Comparison of ENCODE assay signal across 1 cellular context in the genomic region with DNA sequence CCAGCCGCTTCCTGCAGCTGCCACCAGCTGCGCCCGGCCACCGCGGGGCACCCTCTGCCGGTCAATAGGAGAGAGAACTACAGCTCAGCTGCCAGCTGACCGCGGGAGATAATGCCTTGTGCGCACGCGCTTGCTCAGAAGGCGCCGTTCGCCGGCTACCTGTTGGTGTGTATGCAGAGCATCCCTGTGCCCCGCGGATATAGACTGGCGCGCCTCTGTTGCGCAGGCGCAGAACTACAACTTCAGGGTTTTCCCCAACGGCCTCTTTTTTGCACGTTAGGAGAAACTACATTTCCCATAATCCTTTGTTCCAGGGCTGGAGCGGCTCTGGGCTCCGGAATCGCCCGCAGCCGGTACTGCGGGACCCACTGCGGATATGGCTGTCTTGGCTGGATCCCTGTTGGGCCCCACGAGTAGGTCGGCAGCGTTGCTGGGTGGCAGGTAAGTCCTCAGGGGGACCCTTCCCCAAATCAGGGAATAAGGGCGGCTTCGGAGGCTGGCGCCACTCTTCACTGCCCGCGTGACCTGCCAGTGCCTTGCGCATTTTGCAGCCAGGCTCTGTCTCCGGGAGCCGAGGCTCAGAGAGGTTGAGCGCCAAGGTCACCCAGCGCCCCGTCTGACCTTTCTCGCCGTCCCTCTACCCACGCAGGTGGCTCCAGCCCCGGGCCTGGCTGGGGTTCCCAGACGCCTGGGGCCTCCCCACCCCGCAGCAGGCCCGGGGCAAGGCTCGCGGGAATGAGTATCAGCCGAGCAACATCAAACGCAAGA.
A peak's percentile ranks its signal among the peaks of the same experiment; 100 is the strongest.
TF ChIP-seq lines count a peak whose summit lies in the region.

A gene (plus strand): TSS at position 356 of the 768 bp plus-strand sequence. CDS start 21 bp downstream, at position 377.

TF ChIP-seq in WTC11, 78 proteins besides CTCF, POLR2A, EP300 and RAD21 (continued from another document):
- TF ChIP-seq, protein P1, sequence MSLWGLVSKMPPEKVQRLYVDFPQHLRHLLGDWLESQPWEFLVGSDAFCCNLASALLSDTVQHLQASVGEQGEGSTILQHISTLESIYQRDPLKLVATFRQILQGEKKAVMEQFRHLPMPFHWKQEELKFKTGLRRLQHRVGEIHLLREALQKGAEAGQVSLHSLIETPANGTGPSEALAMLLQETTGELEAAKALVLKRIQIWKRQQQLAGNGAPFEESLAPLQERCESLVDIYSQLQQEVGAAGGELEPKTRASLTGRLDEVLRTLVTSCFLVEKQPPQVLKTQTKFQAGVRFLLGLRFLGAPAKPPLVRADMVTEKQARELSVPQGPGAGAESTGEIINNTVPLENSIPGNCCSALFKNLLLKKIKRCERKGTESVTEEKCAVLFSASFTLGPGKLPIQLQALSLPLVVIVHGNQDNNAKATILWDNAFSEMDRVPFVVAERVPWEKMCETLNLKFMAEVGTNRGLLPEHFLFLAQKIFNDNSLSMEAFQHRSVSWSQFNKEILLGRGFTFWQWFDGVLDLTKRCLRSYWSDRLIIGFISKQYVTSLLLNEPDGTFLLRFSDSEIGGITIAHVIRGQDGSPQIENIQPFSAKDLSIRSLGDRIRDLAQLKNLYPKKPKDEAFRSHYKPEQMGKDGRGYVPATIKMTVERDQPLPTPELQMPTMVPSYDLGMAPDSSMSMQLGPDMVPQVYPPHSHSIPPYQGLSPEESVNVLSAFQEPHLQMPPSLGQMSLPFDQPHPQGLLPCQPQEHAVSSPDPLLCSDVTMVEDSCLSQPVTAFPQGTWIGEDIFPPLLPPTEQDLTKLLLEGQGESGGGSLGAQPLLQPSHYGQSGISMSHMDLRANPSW (CRISPR knock-in tag; conservative IDR thresholded peaks at IDR 0.05; ENCODE audit: low read depth): no peak
- TF ChIP-seq ATF1 (CRISPR knock-in tag; IDR thresholded peaks at IDR 0.05): no peak
- TF ChIP-seq, protein P2, sequence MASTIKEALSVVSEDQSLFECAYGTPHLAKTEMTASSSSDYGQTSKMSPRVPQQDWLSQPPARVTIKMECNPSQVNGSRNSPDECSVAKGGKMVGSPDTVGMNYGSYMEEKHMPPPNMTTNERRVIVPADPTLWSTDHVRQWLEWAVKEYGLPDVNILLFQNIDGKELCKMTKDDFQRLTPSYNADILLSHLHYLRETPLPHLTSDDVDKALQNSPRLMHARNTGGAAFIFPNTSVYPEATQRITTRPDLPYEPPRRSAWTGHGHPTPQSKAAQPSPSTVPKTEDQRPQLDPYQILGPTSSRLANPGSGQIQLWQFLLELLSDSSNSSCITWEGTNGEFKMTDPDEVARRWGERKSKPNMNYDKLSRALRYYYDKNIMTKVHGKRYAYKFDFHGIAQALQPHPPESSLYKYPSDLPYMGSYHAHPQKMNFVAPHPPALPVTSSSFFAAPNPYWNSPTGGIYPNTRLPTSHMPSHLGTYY (CRISPR knock-in tag; IDR thresholded peaks at IDR 0.05): no peak
- TF ChIP-seq, protein P3, sequence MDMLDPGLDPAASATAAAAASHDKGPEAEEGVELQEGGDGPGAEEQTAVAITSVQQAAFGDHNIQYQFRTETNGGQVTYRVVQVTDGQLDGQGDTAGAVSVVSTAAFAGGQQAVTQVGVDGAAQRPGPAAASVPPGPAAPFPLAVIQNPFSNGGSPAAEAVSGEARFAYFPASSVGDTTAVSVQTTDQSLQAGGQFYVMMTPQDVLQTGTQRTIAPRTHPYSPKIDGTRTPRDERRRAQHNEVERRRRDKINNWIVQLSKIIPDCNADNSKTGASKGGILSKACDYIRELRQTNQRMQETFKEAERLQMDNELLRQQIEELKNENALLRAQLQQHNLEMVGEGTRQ (CRISPR knock-in tag; IDR thresholded peaks at IDR 0.05): peak; percentile 65; the same call in 1 of the 2 replicates
- no peak for TF ChIP-seq ZBTB21 (CRISPR knock-in tag; IDR thresholded peaks at IDR 0.05; ENCODE audit: borderline replicate concordance)
- TF ChIP-seq, protein P4, sequence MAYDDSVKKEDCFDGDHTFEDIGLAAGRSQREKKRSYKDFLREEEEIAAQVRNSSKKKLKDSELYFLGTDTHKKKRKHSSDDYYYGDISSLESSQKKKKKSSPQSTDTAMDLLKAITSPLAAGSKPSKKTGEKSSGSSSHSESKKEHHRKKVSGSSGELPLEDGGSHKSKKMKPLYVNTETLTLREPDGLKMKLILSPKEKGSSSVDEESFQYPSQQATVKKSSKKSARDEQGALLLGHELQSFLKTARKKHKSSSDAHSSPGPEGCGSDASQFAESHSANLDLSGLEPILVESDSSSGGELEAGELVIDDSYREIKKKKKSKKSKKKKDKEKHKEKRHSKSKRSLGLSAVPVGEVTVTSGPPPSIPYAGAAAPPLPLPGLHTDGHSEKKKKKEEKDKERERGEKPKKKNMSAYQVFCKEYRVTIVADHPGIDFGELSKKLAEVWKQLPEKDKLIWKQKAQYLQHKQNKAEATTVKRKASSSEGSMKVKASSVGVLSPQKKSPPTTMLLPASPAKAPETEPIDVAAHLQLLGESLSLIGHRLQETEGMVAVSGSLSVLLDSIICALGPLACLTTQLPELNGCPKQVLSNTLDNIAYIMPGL (CRISPR knock-in tag; IDR thresholded peaks at IDR 0.05): peak; percentile 84
- no peak for TF ChIP-seq OVOL2 (CRISPR knock-in tag; IDR thresholded peaks at IDR 0.05; ENCODE audit: borderline replicate concordance)
- peak; percentile 48; the same call in 1 of the 2 replicates for TF ChIP-seq MYBL2 (CRISPR knock-in tag; IDR thresholded peaks at IDR 0.05)
- TF ChIP-seq, protein P5, sequence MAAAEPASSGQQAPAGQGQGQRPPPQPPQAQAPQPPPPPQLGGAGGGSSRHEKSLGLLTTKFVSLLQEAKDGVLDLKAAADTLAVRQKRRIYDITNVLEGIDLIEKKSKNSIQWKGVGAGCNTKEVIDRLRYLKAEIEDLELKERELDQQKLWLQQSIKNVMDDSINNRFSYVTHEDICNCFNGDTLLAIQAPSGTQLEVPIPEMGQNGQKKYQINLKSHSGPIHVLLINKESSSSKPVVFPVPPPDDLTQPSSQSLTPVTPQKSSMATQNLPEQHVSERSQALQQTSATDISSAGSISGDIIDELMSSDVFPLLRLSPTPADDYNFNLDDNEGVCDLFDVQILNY (CRISPR knock-in tag; IDR thresholded peaks at IDR 0.05): 0 out of 2 replicates have a peak, but pooled peaks have one; percentile 34
- TF ChIP-seq, protein P6, sequence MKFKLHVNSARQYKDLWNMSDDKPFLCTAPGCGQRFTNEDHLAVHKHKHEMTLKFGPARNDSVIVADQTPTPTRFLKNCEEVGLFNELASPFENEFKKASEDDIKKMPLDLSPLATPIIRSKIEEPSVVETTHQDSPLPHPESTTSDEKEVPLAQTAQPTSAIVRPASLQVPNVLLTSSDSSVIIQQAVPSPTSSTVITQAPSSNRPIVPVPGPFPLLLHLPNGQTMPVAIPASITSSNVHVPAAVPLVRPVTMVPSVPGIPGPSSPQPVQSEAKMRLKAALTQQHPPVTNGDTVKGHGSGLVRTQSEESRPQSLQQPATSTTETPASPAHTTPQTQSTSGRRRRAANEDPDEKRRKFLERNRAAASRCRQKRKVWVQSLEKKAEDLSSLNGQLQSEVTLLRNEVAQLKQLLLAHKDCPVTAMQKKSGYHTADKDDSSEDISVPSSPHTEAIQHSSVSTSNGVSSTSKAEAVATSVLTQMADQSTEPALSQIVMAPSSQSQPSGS (CRISPR knock-in tag; IDR thresholded peaks at IDR 0.05; ENCODE audit: borderline replicate concordance, low read depth): 0 out of 2 replicates have a peak, but pooled peaks have one; percentile 31
- TF ChIP-seq ZNF219 (CRISPR knock-in tag; IDR thresholded peaks at IDR 0.05; ENCODE audit: borderline replicate concordance): no peak
- TF ChIP-seq ZNF232 (CRISPR knock-in tag; IDR thresholded peaks at IDR 0.05): peak; percentile 55; the same call in 1 of the 2 replicates
- 0 out of 2 replicates have a peak, but pooled peaks have one; percentile 37 for TF ChIP-seq GTF2I (CRISPR knock-in tag; conservative IDR thresholded peaks at IDR 0.05)
- TF ChIP-seq, protein P7, sequence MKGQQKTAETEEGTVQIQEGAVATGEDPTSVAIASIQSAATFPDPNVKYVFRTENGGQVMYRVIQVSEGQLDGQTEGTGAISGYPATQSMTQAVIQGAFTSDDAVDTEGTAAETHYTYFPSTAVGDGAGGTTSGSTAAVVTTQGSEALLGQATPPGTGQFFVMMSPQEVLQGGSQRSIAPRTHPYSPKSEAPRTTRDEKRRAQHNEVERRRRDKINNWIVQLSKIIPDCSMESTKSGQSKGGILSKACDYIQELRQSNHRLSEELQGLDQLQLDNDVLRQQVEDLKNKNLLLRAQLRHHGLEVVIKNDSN (CRISPR knock-in tag; IDR thresholded peaks at IDR 0.05): peak; percentile 69
- peak; percentile 36; the same call in 1 of the 2 replicates for TF ChIP-seq NFYB (CRISPR knock-in tag; conservative IDR thresholded peaks at IDR 0.05; ENCODE audit: low read depth)
- peak; percentile 76 for TF ChIP-seq ETV6 (CRISPR knock-in tag; IDR thresholded peaks at IDR 0.05)
- TF ChIP-seq NFE2L1 (CRISPR knock-in tag; IDR thresholded peaks at IDR 0.05): peak; percentile 69; the same call in 1 of the 2 replicates
- TF ChIP-seq, protein P8, sequence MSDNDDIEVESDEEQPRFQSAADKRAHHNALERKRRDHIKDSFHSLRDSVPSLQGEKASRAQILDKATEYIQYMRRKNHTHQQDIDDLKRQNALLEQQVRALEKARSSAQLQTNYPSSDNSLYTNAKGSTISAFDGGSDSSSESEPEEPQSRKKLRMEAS (CRISPR knock-in tag; IDR thresholded peaks at IDR 0.05): 0 out of 2 replicates have a peak, but pooled peaks have one; percentile 50
TF ChIP-seq in WTC11: peak in this region for 20.
